32 cellular contexts compared by ENCODE assay signal in genomic region chr20:52076164-52076563, GRCh38.
DNase-seq lines count a peak whose midpoint lies in the region; ATAC-seq and TF ChIP-seq lines count a peak whose summit lies in the region.
"Had no signal": no experiment of that assay in that cellular context is flagged by ENCODE, and none has a peak within 500 bp of the region (broad histone marks: within the 10 kb centered on the region; RNA-seq: fewer than 3 reads in every experiment).

No MANE protein-coding gene starts in this region.

- H2AFZ ChIP-seq in GM23248 (no peak overlapping the region), Karpas-422 (ENCODE audit: low read length) (no peak overlapping the region)

- in situ Hi-C loops in GM23248 (cut with MboI) = loop anchor here (25.0 kb wide), 2 partner anchors 689 to 1089 kb away; no protein-coding TSS in a partner anchor

- WGBS in GM23248 (ENCODE audit: low coverage in 1 of 2, low lambda C conversion rate in 2 of 2, missing lambda C conversion rate in 2 of 2), 2 experiments = 58 to 65% methylated on average over 2 of the region's 2 CpGs

- H4K20me1 ChIP-seq in GM23248 (ENCODE audit: insufficient read depth) (no peaks in the 10 kb centered on the region), Karpas-422 (ENCODE audit: insufficient read depth, low read depth, low read length) (no peaks in the 10 kb centered on the region)

- H3K9me3 ChIP-seq in GM23248 (ENCODE audit: low read depth) (no peaks in the 10 kb centered on the region), Karpas-422 (ENCODE audit: low read length) (no peaks in the 10 kb centered on the region)
- H3K9me3 ChIP-seq in naive thymus-derived CD4-positive, alpha-beta T cell (ENCODE audit: control insufficient read depth in 2 of 3, low read length in 3 of 3) = no peaks in the 10 kb centered on the region
- H3K9me3 ChIP-seq: esophagus muscularis mucosa, MG63, pancreas, suprapubic skin, upper lobe of right lung had no signal

- no peak for TF ChIP-seq CTCF in cardiac fibroblast (IDR thresholded peaks at IDR 0.05; ENCODE audit: low read depth, low read length)
- no peak for TF ChIP-seq CTCF in fibroblast of villous mesenchyme (IDR thresholded peaks at IDR 0.05; ENCODE audit: insufficient read depth, low read depth, low read length)

- H3K27me3 Mint-ChIP-seq in naive thymus-derived CD4-positive, alpha-beta T cell = no peaks in the 10 kb centered on the region
- H3K27me3 Mint-ChIP-seq: memory B cell had no signal

- no peak overlapping the region for H3K4me3 Mint-ChIP-seq in naive thymus-derived CD4-positive, alpha-beta T cell
- H3K4me3 Mint-ChIP-seq: activated CD8-positive, alpha-beta T cell treated with anti-CD3 and anti-CD28 coated beads, Interleukin-2, amount 10 ng/mL, durations not matched to agents 7 days and 5 days; CD14-positive monocyte; endodermal cell; memory B cell had no signal

- H3K79me2 ChIP-seq in GM23248 (ENCODE audit: insufficient read depth) (no peaks in the 10 kb centered on the region), Karpas-422 (ENCODE audit: low read length) (no peaks in the 10 kb centered on the region)

- ATAC-seq in GM21619 (IDR thresholded peaks at IDR 0.05; ENCODE audit: unreplicated experiment) = no peak
- ATAC-seq in naive thymus-derived CD4-positive, alpha-beta T cell = no peak
- ATAC-seq: activated CD8-positive, alpha-beta T cell treated with anti-CD3 and anti-CD28 coated beads, Interleukin-2, amount 10 ng/mL, durations not matched to agents 7 days and 5 days; activated naive CD4-positive, alpha-beta T cell treated with anti-CD3 and anti-CD28 coated beads, Interleukin-2, amount 50 U/mL, for 72 hours; left lobe of liver; pancreas; upper lobe of right lung had no signal

- H3K27ac ChIP-seq in GM23248 (no peak overlapping the region), Karpas-422 (ENCODE audit: low read length) (no peak overlapping the region)
- H3K27ac ChIP-seq in naive thymus-derived CD4-positive, alpha-beta T cell (ENCODE audit: low read depth, low read length) = no peak overlapping the region
- H3K27ac ChIP-seq: esophagus muscularis mucosa, pancreas, right atrium auricular region, suprapubic skin, upper lobe of right lung, WERI-Rb-1 had no signal

- intact Hi-C loops in naive thymus-derived CD4-positive, alpha-beta T cell (cut with micrococcal nuclease) = no loop called here

- H3F3A ChIP-seq in GM23248 (ENCODE audit: insufficient read depth) = no peaks in the 10 kb centered on the region

- H3K9ac ChIP-seq in GM23248 (no peak overlapping the region), Karpas-422 (ENCODE audit: low read length) (no peak overlapping the region)

- DNase-seq in GM23248 (peak; percentile 7), OCI-M1 (lab: John Stamatoyannopoulos, UW) (peak; percentile 12), cardiac fibroblast (ENCODE audit: low read depth in 2 of 2) (peak; percentile 5 to 20), fibroblast of villous mesenchyme (ENCODE audit: low read depth) (peak; percentile 11), Karpas-422 (no peak), NCI-H2227 treated with DMSO at 0.1 percent for 48 hours (lab: John Stamatoyannopoulos, UW) (no peak)
- no peak for DNase-seq in naive thymus-derived CD4-positive, alpha-beta T cell
- DNase-seq: activated CD4-positive, alpha-beta T cell treated with anti-CD3 and anti-CD28 coated beads for 4 hours; activated CD8-positive, alpha-beta T cell treated with anti-CD3 and anti-CD28 coated beads, Interleukin-2, amount 10 ng/mL, durations not matched to agents 7 days and 5 days; activated T-cell treated with anti-CD3 and anti-CD28 coated beads for 4 hours; cortex of kidney; DND-41; endodermal cell; MG63; NCI-H1105; NCI-H2029 treated with DMSO at 0.1 percent for 48 hours; NCI-H774; pancreas; SIG-M5; stimulated activated naive CD4-positive, alpha-beta T cell treated with Interleukin-2 at 50 U/mL for 16 hours; T1000; upper lobe of right lung; WERI-Rb-1 had no signal

- CTCF ChIA-PET in naive thymus-derived CD4-positive, alpha-beta T cell (lab: Charles Lee) = interaction anchor here (0.5 kb wide), 1 partner anchor 439 kb away, joined by 3 read pairs; no protein-coding TSS in a partner anchor

- no peaks in the 10 kb centered on the region for H3K4me1 Mint-ChIP-seq in naive thymus-derived CD4-positive, alpha-beta T cell
- H3K4me1 Mint-ChIP-seq: memory B cell had no signal

- H3K36me3 ChIP-seq in GM23248 (ENCODE audit: low read depth) = no peaks in the 10 kb centered on the region
- H3K36me3 ChIP-seq in Karpas-422 (ENCODE audit: insufficient read depth, low read length) = no peaks in the 10 kb centered on the region
- no peaks in the 10 kb centered on the region for H3K36me3 ChIP-seq in naive thymus-derived CD4-positive, alpha-beta T cell (ENCODE audit: control insufficient read depth in 2 of 3, insufficient read depth in 3 of 3, low read length in 3 of 3)
- H3K36me3 ChIP-seq: pancreas, right atrium auricular region, upper lobe of right lung, WERI-Rb-1 had no signal

- no peaks in the 10 kb centered on the region for H3K27me3 ChIP-seq in GM23248 (replicated peaks; ENCODE audit: insufficient read depth)
- no peaks in the 10 kb centered on the region for H3K27me3 ChIP-seq in Karpas-422 (ENCODE audit: low read length)
- no peaks in the 10 kb centered on the region for H3K27me3 ChIP-seq in naive thymus-derived CD4-positive, alpha-beta T cell (ENCODE audit: control insufficient read depth in 2 of 2, insufficient read depth in 2 of 2, low read length in 2 of 2)
- H3K27me3 ChIP-seq: esophagus muscularis mucosa, MG63, pancreas, right atrium auricular region, suprapubic skin, upper lobe of right lung had no signal

- no peak overlapping the region for H3K27ac Mint-ChIP-seq in naive thymus-derived CD4-positive, alpha-beta T cell
- H3K27ac Mint-ChIP-seq: activated CD8-positive, alpha-beta T cell treated with anti-CD3 and anti-CD28 coated beads, Interleukin-2, amount 10 ng/mL, durations not matched to agents 7 days and 5 days; activated naive CD4-positive, alpha-beta T cell treated with anti-CD3 and anti-CD28 coated beads, Interleukin-2, amount 50 U/mL, for 72 hours; CD14-positive monocyte; endodermal cell; memory B cell had no signal

- H3K4me3 ChIP-seq in GM23248 = no peak overlapping the region
- no peak overlapping the region for H3K4me3 ChIP-seq in cardiac fibroblast (replicated peaks in 1 of 2; ENCODE audit: low read depth in 2 of 2, low read length in 2 of 2)
- H3K4me3 ChIP-seq in fibroblast of villous mesenchyme (ENCODE audit: low read depth, low read length) = no peak overlapping the region
- H3K4me3 ChIP-seq in Karpas-422 (ENCODE audit: low read length) = no peak overlapping the region
- no peak overlapping the region for H3K4me3 ChIP-seq in naive thymus-derived CD4-positive, alpha-beta T cell (ENCODE audit: low read length)
- H3K4me3 ChIP-seq: esophagus muscularis mucosa, MG63, pancreas, right atrium auricular region, smooth muscle cell, suprapubic skin, upper lobe of right lung had no signal

- H3K9me3 Mint-ChIP-seq in naive thymus-derived CD4-positive, alpha-beta T cell = no peaks in the 10 kb centered on the region
- H3K9me3 Mint-ChIP-seq: activated naive CD4-positive, alpha-beta T cell treated with anti-CD3 and anti-CD28 coated beads, Interleukin-2, amount 50 U/mL, for 72 hours; CD14-positive monocyte; endodermal cell; memory B cell had no signal

- H3K9me2 ChIP-seq in GM23248 (ENCODE audit: insufficient read depth) = no peaks in the 10 kb centered on the region
- no peaks in the 10 kb centered on the region for H3K9me2 ChIP-seq in Karpas-422 (replicated peaks; ENCODE audit: insufficient read depth, low read length)

- H3K4me2 ChIP-seq in GM23248 (ENCODE audit: unreplicated experiment) = no peak overlapping the region
- no peak overlapping the region for H3K4me2 ChIP-seq in Karpas-422 (ENCODE audit: low read depth, low read length, poor library complexity, severe bottlenecking)
- H3K4me2 ChIP-seq: smooth muscle cell had no signal

- peaks cover 0 to 7% (median 4%) of the 10 kb centered on the region in 5 donors for H3K36me3 Mint-ChIP-seq in naive thymus-derived CD4-positive, alpha-beta T cell
- H3K36me3 Mint-ChIP-seq: activated naive CD4-positive, alpha-beta T cell treated with anti-CD3 and anti-CD28 coated beads, Interleukin-2, amount 50 U/mL, for 72 hours; CD14-positive monocyte had no signal

- H3K4me1 ChIP-seq in GM23248 (ENCODE audit: insufficient read depth) (no peaks in the 10 kb centered on the region), Karpas-422 (ENCODE audit: low read length) (no peaks in the 10 kb centered on the region)
- H3K4me1 ChIP-seq in naive thymus-derived CD4-positive, alpha-beta T cell (ENCODE audit: control insufficient read depth in 2 of 2, insufficient read depth in 2 of 2, low read length in 2 of 2) = no peaks in the 10 kb centered on the region
- H3K4me1 ChIP-seq: esophagus muscularis mucosa, pancreas, right atrium auricular region, suprapubic skin, upper lobe of right lung had no signal

- POLR2A ChIA-PET in naive thymus-derived CD4-positive, alpha-beta T cell (lab: Charles Lee) = no interaction called here

Comparison
In these comparisons a context has a peak if more than half of its experiments do, and no peak if none do; other contexts are left out.
1. DNase-seq: peak in GM23248 (single experiment), OCI-M1 (single experiment), cardiac fibroblast (2 of 2) and fibroblast of villous mesenchyme (single experiment); none in Karpas-422 (single experiment), NCI-H2227 treated with DMSO at 0.1 percent for 48 hours (single experiment) and naive thymus-derived CD4-positive, alpha-beta T cell (0 of 9).